Comparison of ENCODE assay signal across 1 cellular context in the genomic region with DNA sequence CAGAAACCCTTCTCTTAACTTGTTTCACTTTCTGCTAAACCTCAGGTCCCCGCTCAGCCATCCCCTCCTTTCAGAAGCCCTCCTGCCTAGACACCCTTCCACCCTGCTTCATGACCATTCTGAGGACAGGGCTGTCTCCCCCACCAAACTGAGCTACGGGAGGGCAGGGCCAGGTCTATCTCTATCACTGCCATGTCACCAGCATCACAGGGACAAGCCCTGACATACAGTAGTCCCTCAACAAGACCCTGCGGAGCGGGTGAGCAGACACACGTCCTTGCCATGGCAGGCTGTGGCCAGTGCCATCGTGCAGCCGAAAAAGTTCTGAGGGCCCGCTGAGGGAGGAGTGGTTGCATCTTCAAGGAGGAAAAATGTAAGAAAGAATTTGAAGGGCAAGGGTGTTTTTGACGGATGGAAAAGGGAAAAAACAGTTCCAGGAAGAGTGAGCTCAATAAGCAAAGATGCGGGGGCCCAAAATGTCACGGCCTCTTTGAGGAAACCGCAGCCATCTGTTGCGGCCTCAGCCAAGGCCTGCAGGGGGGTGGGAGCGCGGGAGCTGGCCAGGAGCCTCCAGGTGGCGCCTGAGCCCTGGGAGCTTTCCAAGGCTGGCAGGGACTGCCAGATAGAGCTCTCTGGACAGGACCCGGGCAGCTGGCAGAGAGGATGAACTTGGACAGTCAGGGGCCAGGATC.
TF ChIP-seq lines count a peak whose summit lies in the region.

No MANE protein-coding gene starts in this region.

TF ChIP-seq in H1, 55 proteins besides CTCF, POLR2A, EP300 and RAD21:
- TF ChIP-seq YY1 (IDR thresholded peaks at IDR 0.05; ENCODE audit: low read depth, low read length) (peak; percentile 27; the same call in 1 of the 2 replicates), TAF7 (optimal IDR thresholded peaks at IDR 0.05; ENCODE audit: borderline replicate concordance, low read depth, low read length) (no peak)
